Comparison of ENCODE assay signal across 18 cellular contexts in the genomic region with DNA sequence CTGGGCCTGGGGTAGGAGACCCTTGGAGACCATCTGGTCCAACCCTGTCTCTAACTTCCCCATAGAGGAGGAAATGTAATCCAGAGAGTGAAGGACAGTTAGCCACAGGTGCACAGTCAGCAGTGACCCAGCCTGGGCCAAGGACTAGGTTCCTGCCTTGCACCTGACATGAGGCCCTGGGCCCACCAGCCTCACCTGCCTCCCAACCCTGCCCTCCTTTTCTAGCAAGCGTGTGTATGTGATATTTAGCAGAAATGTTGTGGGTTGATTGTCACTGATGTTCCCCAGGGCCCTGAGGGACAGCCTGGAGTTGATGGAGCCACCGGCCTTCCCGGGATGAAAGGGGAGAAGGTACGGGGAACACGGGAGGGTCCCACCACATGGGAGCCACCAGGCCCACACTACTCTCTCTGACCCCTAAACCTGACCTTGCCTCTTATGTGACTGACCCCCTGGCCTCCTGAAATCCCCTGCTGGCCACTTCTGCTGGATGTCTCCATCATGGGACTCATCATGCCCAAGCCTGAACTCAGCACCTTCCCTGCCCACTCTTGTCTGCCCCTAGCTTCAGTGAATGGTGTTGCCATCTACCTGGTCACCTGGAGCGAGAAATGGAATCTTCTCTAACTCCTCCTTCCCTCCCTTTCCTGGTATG.
DNase-seq lines count a peak whose midpoint lies in the region; ATAC-seq, FAIRE-seq and TF ChIP-seq lines count a peak whose summit lies in the region.
"Had no signal": no experiment of that assay in that cellular context is flagged by ENCODE, and none has a peak within 500 bp of the region (broad histone marks: within the 10 kb centered on the region; RNA-seq: fewer than 3 reads in every experiment).

No MANE protein-coding gene starts in this region.

- H3K4me3 Mint-ChIP-seq in activated naive CD4-positive, alpha-beta T cell treated with anti-CD3 and anti-CD28 coated beads, Interleukin-2, amount 10 ng/mL, durations not matched to agents 7 days and 5 days = no peak overlapping the region
- H3K4me3 Mint-ChIP-seq in activated naive CD4-positive, alpha-beta T cell treated with anti-CD3 and anti-CD28 coated beads for 36 hours = no peak overlapping the region
- H3K4me3 Mint-ChIP-seq in H9 = no peak overlapping the region
- no peak overlapping the region for H3K4me3 Mint-ChIP-seq in stimulated activated effector memory CD8-positive, alpha-beta T cell treated with anti-CD3 and anti-CD28 coated beads, Interleukin-12 subunit alpha, Interleukin-12 subunit beta, amount 100 ng/mL, for 72 hours

- H3K9me3 Mint-ChIP-seq in activated naive CD4-positive, alpha-beta T cell treated with anti-CD3 and anti-CD28 coated beads, Interleukin-2, amount 10 ng/mL, durations not matched to agents 7 days and 5 days = no peaks in the 10 kb centered on the region
- no peaks in the 10 kb centered on the region for H3K9me3 Mint-ChIP-seq in activated naive CD4-positive, alpha-beta T cell treated with anti-CD3 and anti-CD28 coated beads for 36 hours
- 0 out of 5 replicates have a peak, but pooled peaks cover 0 to 2% of the 10 kb centered on the region in 2 experiments for H3K9me3 Mint-ChIP-seq in H9
- no peaks in the 10 kb centered on the region for H3K9me3 Mint-ChIP-seq in stimulated activated effector memory CD8-positive, alpha-beta T cell treated with anti-CD3 and anti-CD28 coated beads, Interleukin-12 subunit alpha, Interleukin-12 subunit beta, amount 100 ng/mL, for 72 hours

- no peak for ATAC-seq in stimulated activated effector memory CD8-positive, alpha-beta T cell treated with anti-CD3 and anti-CD28 coated beads, Interleukin-12 subunit alpha, Interleukin-12 subunit beta, amount 100 ng/mL, for 72 hours
- ATAC-seq in GM21576 (IDR thresholded peaks at IDR 0.05; ENCODE audit: unreplicated experiment) = no peak
- ATAC-seq: A549 had no signal

- no peak overlapping the region for H2BK12ac ChIP-seq in H9 (ENCODE audit: insufficient read length, low read depth, low read length)

- no peaks in the 10 kb centered on the region for H3K79me2 ChIP-seq in H9 (ENCODE audit: insufficient read depth, low read length)

- H3K14ac ChIP-seq in H9 (ENCODE audit: insufficient read depth, low read length) = no peak overlapping the region

- H3K9me3 ChIP-seq in H9 (ENCODE audit: control insufficient read depth, low read depth, low read length) = no peaks in the 10 kb centered on the region
- H3K9me3 ChIP-seq: A549 had no signal

- no peaks in the 10 kb centered on the region for H4K20me1 ChIP-seq in H9 (ENCODE audit: control insufficient read depth, insufficient read depth, insufficient read length)

- H3K36me3 Mint-ChIP-seq in activated naive CD4-positive, alpha-beta T cell treated with anti-CD3 and anti-CD28 coated beads, Interleukin-2, amount 10 ng/mL, durations not matched to agents 7 days and 5 days = no peaks in the 10 kb centered on the region
- H3K36me3 Mint-ChIP-seq in activated naive CD4-positive, alpha-beta T cell treated with anti-CD3 and anti-CD28 coated beads for 36 hours (ENCODE audit: low read depth) = no peaks in the 10 kb centered on the region
- H3K36me3 Mint-ChIP-seq in H9 (ENCODE audit: insufficient read depth in 1 of 3, low read depth in 3 of 3) = no peaks in the 10 kb centered on the region; a peak in 1 of 7 replicates
- H3K36me3 Mint-ChIP-seq in stimulated activated effector memory CD8-positive, alpha-beta T cell treated with anti-CD3 and anti-CD28 coated beads, Interleukin-12 subunit alpha, Interleukin-12 subunit beta, amount 100 ng/mL, for 72 hours = no peaks in the 10 kb centered on the region

- no peak overlapping the region for H3K4me3 ChIP-seq in bronchial epithelial cell (ENCODE audit: low read depth, low read length)
- H3K4me3 ChIP-seq: A549 had no signal

- no peak overlapping the region for H3K4ac ChIP-seq in H9 (ENCODE audit: low read depth, low read length)

- no peak overlapping the region for H2BK120ac ChIP-seq in H9 (ENCODE audit: low read depth, low read length, poor library complexity, severe bottlenecking)

- H3K79me1 ChIP-seq in H9 (ENCODE audit: insufficient read depth, low read depth, low read length, poor library complexity, severe bottlenecking) = no peaks in the 10 kb centered on the region

- H3K56ac ChIP-seq in H9 (ENCODE audit: insufficient read length, low read depth, low read length) = no peak overlapping the region

- H3K9ac ChIP-seq in H9 (ENCODE audit: extremely low read depth, insufficient read length, low read length) = no peak overlapping the region
- H3K9ac ChIP-seq: KMS-11 had no signal

- H2BK5ac ChIP-seq in H9 (ENCODE audit: insufficient read length, low read length) = no peak overlapping the region

- no peak overlapping the region for H4K8ac ChIP-seq in H9 (replicated peaks; ENCODE audit: insufficient read length, low read depth, low read length)

- no peak overlapping the region for H2AFZ ChIP-seq in H9 (ENCODE audit: low read length)

- no peak overlapping the region for H2AK5ac ChIP-seq in H9 (ENCODE audit: insufficient read length, low read length)

- no CpG with 5 or more reads among the region's 6 CpGs for WGBS in H9 (ENCODE audit: extremely low coverage, insufficient read length, low lambda C conversion rate)

- H3K27ac Mint-ChIP-seq in activated naive CD4-positive, alpha-beta T cell treated with anti-CD3 and anti-CD28 coated beads, Interleukin-2, amount 10 ng/mL, durations not matched to agents 7 days and 5 days = peak overlapping the region; percentile 13
- no peak overlapping the region for H3K27ac Mint-ChIP-seq in activated naive CD4-positive, alpha-beta T cell treated with anti-CD3 and anti-CD28 coated beads for 36 hours
- H3K27ac Mint-ChIP-seq in H9 = no peak overlapping the region; a peak in 1 of 7 replicates
- peak overlapping the region; percentile 4 for H3K27ac Mint-ChIP-seq in stimulated activated effector memory CD8-positive, alpha-beta T cell treated with anti-CD3 and anti-CD28 coated beads, Interleukin-12 subunit alpha, Interleukin-12 subunit beta, amount 100 ng/mL, for 72 hours

- DNase-seq in activated naive CD4-positive, alpha-beta T cell treated with anti-CD3 and anti-CD28 coated beads, Interleukin-2, amount 10 ng/mL, durations not matched to agents 7 days and 5 days = no peak
- no peak for DNase-seq in activated naive CD4-positive, alpha-beta T cell treated with anti-CD3 and anti-CD28 coated beads for 36 hours
- DNase-seq in H9 (no peak), bronchial epithelial cell (ENCODE audit: low read depth) (no peak), NCI-H2196 treated with DMSO at 0.1 percent for 48 hours (lab: John Stamatoyannopoulos, UW; ENCODE audit: unreplicated experiment) (no peak)
- no peak for DNase-seq in stimulated activated effector memory CD8-positive, alpha-beta T cell treated with anti-CD3 and anti-CD28 coated beads, Interleukin-12 subunit alpha, Interleukin-12 subunit beta, amount 100 ng/mL, for 72 hours (ENCODE audit: low spot score in 2 of 2)
- DNase-seq: COR-L47, MM.1S, NCI-H1105, NCI-H187, NCI-H446 treated with DMSO at 0.1 percent for 48 hours, NCI-H748 treated with DMSO at 0.1 percent for 48 hours had no signal

- H2BK20ac ChIP-seq in H9 (ENCODE audit: low read depth, low read length, poor library complexity, severe bottlenecking) = no peak overlapping the region

- no peak overlapping the region for H3K18ac ChIP-seq in H9 (ENCODE audit: insufficient read length, low read depth, low read length)

- intact Hi-C loops in activated naive CD4-positive, alpha-beta T cell treated with anti-CD3 and anti-CD28 coated beads for 36 hours (cut with micrococcal nuclease) = no loop called here

- H3K4me2 ChIP-seq in H9 (ENCODE audit: insufficient read depth, insufficient read length, low read length) = no peak overlapping the region
- H3K4me2 ChIP-seq: A549, KMS-11 had no signal

- no peaks in the 10 kb centered on the region for H3K4me1 ChIP-seq in H9 (ENCODE audit: insufficient read depth, low read length)
- H3K4me1 ChIP-seq: A549 had no signal

- no peaks in the 10 kb centered on the region for H3K36me3 ChIP-seq in bronchial epithelial cell (ENCODE audit: control insufficient read depth, insufficient read depth, low read length)

- no peaks in the 10 kb centered on the region for H3K23me2 ChIP-seq in H9 (ENCODE audit: insufficient read length, low read depth, low read length, poor library complexity, severe bottlenecking)

- H3K27ac ChIP-seq in H9 (ENCODE audit: insufficient read length, low read depth, low read length) = no peak overlapping the region
- H3K27ac ChIP-seq: A549, C4-2B, KMS-11 had no signal

- TF ChIP-seq CTCF in H9 (conservative IDR thresholded peaks at IDR 0.05) (peak; percentile 22; the same call in 1 of the 3 replicates), bronchial epithelial cell (IDR thresholded peaks at IDR 0.05; ENCODE audit: insufficient read depth, low read length, severe bottlenecking) (no peak)

- H3K23ac ChIP-seq in H9 (ENCODE audit: insufficient read length, low read depth, low read length) = no peak overlapping the region

- H3T11ph ChIP-seq in H9 (ENCODE audit: low read length) = no peak overlapping the region

- peaks cover 40% of the 10 kb centered on the region for H3K27me3 Mint-ChIP-seq in activated naive CD4-positive, alpha-beta T cell treated with anti-CD3 and anti-CD28 coated beads, Interleukin-2, amount 10 ng/mL, durations not matched to agents 7 days and 5 days
- H3K27me3 Mint-ChIP-seq in activated naive CD4-positive, alpha-beta T cell treated with anti-CD3 and anti-CD28 coated beads for 36 hours (ENCODE audit: low read depth) = no peaks in the 10 kb centered on the region
- peaks cover 11% of the 10 kb centered on the region for H3K27me3 Mint-ChIP-seq in H9 (ENCODE audit: low read depth)

- no peak overlapping the region for H4K5ac ChIP-seq in H9 (ENCODE audit: insufficient read length, low read depth, low read length)

- CTCF ChIA-PET in activated naive CD4-positive, alpha-beta T cell treated with anti-CD3 and anti-CD28 coated beads, Interleukin-2, amount 10 ng/mL, durations not matched to agents 7 days and 5 days (lab: Charles Lee) = interaction anchor here (0.8 to 1.5 kb wide), 3 partner anchors 25 to 78 kb away, joined by 3 to 6 read pairs (median 4); a partner anchor contains a TSS
- CTCF ChIA-PET in activated naive CD4-positive, alpha-beta T cell treated with anti-CD3 and anti-CD28 coated beads for 36 hours (lab: Charles Lee) = interaction anchor here (0.6 to 2.1 kb wide), 6 partner anchors 11 to 974 kb away, joined by 3 to 13 read pairs (median 4); a partner anchor contains a TSS

- no peaks in the 10 kb centered on the region for H3K27me3 ChIP-seq in H9 (ENCODE audit: insufficient read depth, low read length)
- H3K27me3 ChIP-seq in bronchial epithelial cell (ENCODE audit: control insufficient read depth, insufficient read depth, low read length) = peaks cover 2% of the 10 kb centered on the region

- peak; percentile 64 for FAIRE-seq in bronchial epithelial cell (lab: Jason Lieb, UNC)
- FAIRE-seq: A549, GM12891, GM19239 had no signal

- H4K91ac ChIP-seq in H9 (ENCODE audit: insufficient read length, low read depth, low read length) = no peak overlapping the region

- H2BK15ac ChIP-seq in H9 (ENCODE audit: low read depth, low read length) = no peak overlapping the region

- peaks cover 34% of the 10 kb centered on the region for H3K4me1 Mint-ChIP-seq in activated naive CD4-positive, alpha-beta T cell treated with anti-CD3 and anti-CD28 coated beads, Interleukin-2, amount 10 ng/mL, durations not matched to agents 7 days and 5 days
- H3K4me1 Mint-ChIP-seq in activated naive CD4-positive, alpha-beta T cell treated with anti-CD3 and anti-CD28 coated beads for 36 hours (ENCODE audit: low read depth) = peaks cover 20% of the 10 kb centered on the region
- H3K4me1 Mint-ChIP-seq in H9 = peaks cover 4 to 5% of the 10 kb centered on the region in 2 experiments; a peak in 1 of 4 replicates
- peaks cover 20% of the 10 kb centered on the region for H3K4me1 Mint-ChIP-seq in stimulated activated effector memory CD8-positive, alpha-beta T cell treated with anti-CD3 and anti-CD28 coated beads, Interleukin-12 subunit alpha, Interleukin-12 subunit beta, amount 100 ng/mL, for 72 hours

Comparison
In these comparisons a context has a peak if more than half of its experiments do, and no peak if none do; other contexts are left out.
1. H3K27ac Mint-ChIP-seq: peak in activated naive CD4-positive, alpha-beta T cell treated with anti-CD3 and anti-CD28 coated beads, Interleukin-2, amount 10 ng/mL, durations not matched to agents 7 days and 5 days (single experiment) and stimulated activated effector memory CD8-positive, alpha-beta T cell treated with anti-CD3 and anti-CD28 coated beads, Interleukin-12 subunit alpha, Interleukin-12 subunit beta, amount 100 ng/mL, for 72 hours (single experiment); none in activated naive CD4-positive, alpha-beta T cell treated with anti-CD3 and anti-CD28 coated beads for 36 hours (single experiment) and H9 (0 of 3).